9 cellular contexts compared by ENCODE assay signal in genomic region chr4:2259541-2260267, GRCh38. TPM values are rescaled to one million over a fixed set of nuclear protein-coding genes. Genes with fewer than 3 reads are reported as not detected.
DNase-seq lines count a peak whose midpoint lies in the region; ATAC-seq and TF ChIP-seq lines count a peak whose summit lies in the region.
"Had no signal": no experiment of that assay in that cellular context is flagged by ENCODE, and none has a peak within 500 bp of the region (broad histone marks: within the 10 kb centered on the region; RNA-seq: fewer than 3 reads in every experiment).

No MANE protein-coding gene starts in this region.

- intact Hi-C loops in stomach (cut with DNase I; ENCODE audit: low total_unique reads), result no loop called here

- no peak for TF ChIP-seq EP300 in stomach (IDR thresholded peaks at IDR 0.05)

- peaks cover 63 to 86% (median 74%) of the 10 kb centered on the region in 4 donors for H3K4me1 ChIP-seq in stomach

- H3K27ac ChIP-seq in stomach, result peak overlapping the region; percentile 11 to 94 (median 93)

- peaks cover 4 to 36% (median 20%) of the 10 kb centered on the region in 4 donors for H3K36me3 ChIP-seq in stomach

- ATAC-seq in left lobe of liver (no peak), HG02588 (IDR thresholded peaks at IDR 0.05; ENCODE audit: unreplicated experiment) (no peak), GM21737 (IDR thresholded peaks at IDR 0.05; ENCODE audit: unreplicated experiment) (no peak)

- no peak for TF ChIP-seq POLR2A in stomach (IDR thresholded peaks at IDR 0.05)

- H3K9me3 Mint-ChIP-seq in T-helper 1 cell treated with Interleukin-12 subunit alpha and Interleukin-12 subunit beta and Interleukin-4 antibody, amounts not matched to agents 30 μg/mL and 1 μg/mL, for 36 hours, result no peaks in the 10 kb centered on the region
- H3K9me3 Mint-ChIP-seq in brain, result no peaks in the 10 kb centered on the region

- H3K4me3 ChIP-seq in stomach, result peak overlapping the region; percentile 84 to 100 (median 94)

- no peak for DNase-seq in T-helper 1 cell
- DNase-seq in left lobe of liver (ENCODE audit: low spot score), result peak; percentile 43
- peak; percentile 21 for DNase-seq in stomach
- DNase-seq in OCI-M1 (lab: John Stamatoyannopoulos, UW), result no peak
- DNase-seq: effector CD4-positive, alpha-beta T cell had no signal

- TF ChIP-seq CTCF in brain (conservative IDR thresholded peaks at IDR 0.05), result no peak
- TF ChIP-seq CTCF in stomach (IDR thresholded peaks at IDR 0.05), result no peak

- no peak overlapping the region for H3K27ac Mint-ChIP-seq in T-helper 1 cell treated with Interleukin-12 subunit alpha and Interleukin-12 subunit beta and Interleukin-4 antibody, amounts not matched to agents 30 μg/mL and 1 μg/mL, for 36 hours
- H3K27ac Mint-ChIP-seq in brain, result peak overlapping the region in 1 of 5 experiments; percentile 59

- WGBS in stomach, 5 donors, result 62 to 77% (median 70%) methylated on average over 1 to 14 of the region's 14 CpGs

- no peaks in the 10 kb centered on the region for H3K9me3 ChIP-seq in stomach

- H3K4me3 Mint-ChIP-seq in T-helper 1 cell treated with Interleukin-12 subunit alpha and Interleukin-12 subunit beta and Interleukin-4 antibody, amounts not matched to agents 30 μg/mL and 1 μg/mL, for 36 hours, result peak overlapping the region; percentile 14
- peak overlapping the region in 4 of 5 experiments; percentile 75 to 81 (median 80) for H3K4me3 Mint-ChIP-seq in brain

- no peaks in the 10 kb centered on the region for H3K27me3 Mint-ChIP-seq in T-helper 1 cell treated with Interleukin-12 subunit alpha and Interleukin-12 subunit beta and Interleukin-4 antibody, amounts not matched to agents 30 μg/mL and 1 μg/mL, for 36 hours (ENCODE audit: low read depth)
- no peaks in the 10 kb centered on the region for H3K27me3 Mint-ChIP-seq in brain

- no peaks in the 10 kb centered on the region for H3K27me3 ChIP-seq in stomach

- no peaks in the 10 kb centered on the region for H3K36me3 Mint-ChIP-seq in T-helper 1 cell treated with Interleukin-12 subunit alpha and Interleukin-12 subunit beta and Interleukin-4 antibody, amounts not matched to agents 30 μg/mL and 1 μg/mL, for 36 hours (ENCODE audit: low read depth)
- H3K36me3 Mint-ChIP-seq in brain, result no peaks in the 10 kb centered on the region

- H3K4me1 Mint-ChIP-seq in T-helper 1 cell treated with Interleukin-12 subunit alpha and Interleukin-12 subunit beta and Interleukin-4 antibody, amounts not matched to agents 30 μg/mL and 1 μg/mL, for 36 hours (ENCODE audit: low read depth), result no peaks in the 10 kb centered on the region
- H3K4me1 Mint-ChIP-seq in brain, result peaks cover 22% of the 10 kb centered on the region

RNA-seq across cellular contexts. Expression of gene MXD4, which starts 2.2 kb away (rescaled TPM):
- 58.0 TPM for polyA plus RNA-seq in brain (ENCODE audit: insufficient read depth, low read depth, low replicate concordance)
- 23.6 TPM for total RNA-seq in left lobe of liver
- 100 to 1,000 TPM in 1 of 5 donors, 10 to 100 TPM in 4; 22.8 to 114 (median 48.7) TPM for total RNA-seq in stomach
- polyA plus RNA-seq in stomach, result 10 to 100 TPM; 19.1 to 49.4 (median 30.1) TPM

RNA-seq across cellular contexts. Expression of gene HAUS3, which starts 17.8 kb away (rescaled TPM):
- polyA plus RNA-seq in brain (ENCODE audit: insufficient read depth, low read depth, low replicate concordance), result 3.8 TPM
- total RNA-seq in left lobe of liver, result 5.0 TPM
- total RNA-seq in stomach, result 10 to 100 TPM in 4 of 5 donors, 1 to 10 TPM in 1; 7.6 to 37.4 (median 17.5) TPM
- polyA plus RNA-seq in stomach, result 1 to 10 TPM; 5.5 to 7.4 (median 6.8) TPM

RNA-seq across cellular contexts. Expression of gene POLN, which starts 17.8 kb away (rescaled TPM):
- polyA plus RNA-seq in brain (ENCODE audit: insufficient read depth, low read depth, low replicate concordance) (1.1 TPM), stomach (1 to 10 TPM in 2 of 3 donors, under 1 TPM in 1; 0.90 to 1.7 (median 1.3) TPM)
- total RNA-seq in left lobe of liver (2.2 TPM), stomach (1 to 10 TPM in 2 of 5 donors, under 1 TPM in 1, not detected in 2; 0.29 to 5.1 (median 1.4) TPM)

Comparison
In these comparisons a context has a peak if more than half of its experiments do, and no peak if none do; other contexts are left out.
1. DNase-seq: peak in left lobe of liver (single experiment) and stomach (single experiment); none in T-helper 1 cell (0 of 5) and OCI-M1 (single experiment).